ENCODE assay signal across 26 cellular contexts in genomic region chr1:200856716-200857352, GRCh38. TPM values are rescaled to one million over a fixed set of nuclear protein-coding genes. Genes with fewer than 3 reads are reported as not detected.
A peak's percentile ranks its signal among the peaks of the same experiment; 100 is the strongest.
DNase-seq lines count a peak whose midpoint lies in the region; ATAC-seq, FAIRE-seq and TF ChIP-seq lines count a peak whose summit lies in the region.
"Had no signal": no experiment of that assay in that cellular context is flagged by ENCODE, and none has a peak within 500 bp of the region (broad histone marks: within the 10 kb centered on the region; RNA-seq: fewer than 3 reads in every experiment).

No MANE protein-coding gene starts in this region.

- no peaks in the 10 kb centered on the region for H3K27me3 Mint-ChIP-seq in activated CD4-positive, alpha-beta T cell treated with anti-CD3 and anti-CD28 coated beads for 36 hours
- no peaks in the 10 kb centered on the region for H3K27me3 Mint-ChIP-seq in nephron (ENCODE audit: low read depth)
- H3K27me3 Mint-ChIP-seq: stimulated activated naive CD8-positive, alpha-beta T cell treated with anti-CD3 and anti-CD28 coated beads, Interleukin-15, Interleukin-2, amounts not matched to agents 100 ng/mL and 50 ng/mL, for 24 hours; T-cell had no signal

- H3K36me3 ChIP-seq in HEK293 (ENCODE audit: control insufficient read depth in 2 of 2, insufficient read depth in 1 of 2, low read length in 2 of 2): peaks cover 15 to 37% of the 10 kb centered on the region in 2 experiments
- no peaks in the 10 kb centered on the region for H3K36me3 ChIP-seq in prostate gland
- H3K36me3 ChIP-seq in pancreas: peaks cover 0 to 18% (median 0%) of the 10 kb centered on the region in 3 donors

- no peak overlapping the region for H3K4me3 ChIP-seq in HEK293 (ENCODE audit: low read depth, low read length)
- no peak overlapping the region for H3K4me3 ChIP-seq in cardiac fibroblast (replicated peaks in 1 of 2; ENCODE audit: low read depth in 2 of 2, low read length in 2 of 2)
- no peak overlapping the region for H3K4me3 ChIP-seq in prostate gland
- H3K4me3 ChIP-seq in pancreas: no peak overlapping the region
- H3K4me3 ChIP-seq: A549, HAP-1, vagina had no signal

- CTCF ChIA-PET in activated CD4-positive, alpha-beta T cell treated with anti-CD3 and anti-CD28 coated beads for 36 hours (lab: Charles Lee): interaction anchor here (0.6 to 1.1 kb wide), 3 partner anchors 9 to 170 kb away, joined by 3 read pairs; no protein-coding TSS in a partner anchor
- CTCF ChIA-PET in HEK293 (lab: Yijun Ruan, JAX): interaction anchor here (0.5 to 0.8 kb wide), 4 partner anchors 26 to 243 kb away, joined by 3 to 5 read pairs (median 4); no protein-coding TSS in a partner anchor

- H3K27me3 ChIP-seq in prostate gland (replicated peaks; ENCODE audit: insufficient read depth) (no peaks in the 10 kb centered on the region), pancreas (no peaks in the 10 kb centered on the region)
- H3K27me3 ChIP-seq: vagina had no signal

- FAIRE-seq in pancreas (lab: Jason Lieb, UNC): no peak
- FAIRE-seq: A549, GM19239 had no signal

- 80% methylated on average over 2 of the region's 2 CpGs for WGBS in prostate gland
- WGBS in pancreas, 2 donors: 88 to 96% methylated on average over 2 of the region's 2 CpGs

- H3K27ac Mint-ChIP-seq in activated CD4-positive, alpha-beta T cell treated with anti-CD3 and anti-CD28 coated beads for 36 hours: no peak overlapping the region
- H3K27ac Mint-ChIP-seq in nephron: peak overlapping the region; percentile 0 to 40 (median 15)
- H3K27ac Mint-ChIP-seq: CD8-positive, alpha-beta T cell; nephron progenitor cell; stimulated activated naive CD8-positive, alpha-beta T cell treated with anti-CD3 and anti-CD28 coated beads, Interleukin-15, Interleukin-2, amounts not matched to agents 100 ng/mL and 50 ng/mL, for 24 hours; T-cell had no signal

- H3K4me1 ChIP-seq in HEK293 (ENCODE audit: control insufficient read depth, insufficient read depth, low read length): peaks cover 12% of the 10 kb centered on the region
- no peaks in the 10 kb centered on the region for H3K4me1 ChIP-seq in prostate gland (replicated peaks)
- H3K4me1 ChIP-seq in pancreas: no peaks in the 10 kb centered on the region
- H3K4me1 ChIP-seq: A549, HAP-1, vagina had no signal

- H3K4me3 Mint-ChIP-seq in activated CD4-positive, alpha-beta T cell treated with anti-CD3 and anti-CD28 coated beads for 36 hours: no peak overlapping the region
- H3K4me3 Mint-ChIP-seq in nephron: no peak overlapping the region
- H3K4me3 Mint-ChIP-seq: CD8-positive, alpha-beta T cell; nephron progenitor cell; stimulated activated naive CD8-positive, alpha-beta T cell treated with anti-CD3 and anti-CD28 coated beads, Interleukin-15, Interleukin-2, amounts not matched to agents 100 ng/mL and 50 ng/mL, for 24 hours; T-cell had no signal

- intact Hi-C loops in activated CD4-positive, alpha-beta T cell treated with anti-CD3 and anti-CD28 coated beads for 36 hours (cut with DNase I, micrococcal nuclease): no loop called here
- intact Hi-C loops in prostate gland (cut with DNase I) (no loop called here), pancreas (cut with DNase I) (no loop called here)

- TF ChIP-seq CTCF in HEK293 (tag by site-specific recombination; IDR thresholded peaks at IDR 0.05) (no peak), cardiac fibroblast (IDR thresholded peaks at IDR 0.05; ENCODE audit: low read depth, low read length) (no peak), nephron (IDR thresholded peaks at IDR 0.05; ENCODE audit: unreplicated experiment in 3 of 3) (no peak), prostate gland (IDR thresholded peaks at IDR 0.05) (no peak), pancreas (IDR thresholded peaks at IDR 0.05) (no peak)

- no peak for TF ChIP-seq POLR2A in prostate gland (IDR thresholded peaks at IDR 0.05)

- peak overlapping the region; percentile 39; the same call in 1 of the 2 replicates for H3K27ac ChIP-seq in HEK293 (ENCODE audit: extremely low read depth, low read depth, low read length)
- H3K27ac ChIP-seq in prostate gland: no peak overlapping the region
- no peak overlapping the region for H3K27ac ChIP-seq in pancreas
- H3K27ac ChIP-seq: A549, RWPE1, vagina had no signal

- H3K9me3 ChIP-seq in HEK293 (ENCODE audit: control insufficient read depth, insufficient read depth, low read depth, low read length) (no peaks in the 10 kb centered on the region), prostate gland (no peaks in the 10 kb centered on the region), pancreas (no peaks in the 10 kb centered on the region)
- H3K9me3 ChIP-seq: A549, HAP-1, vagina had no signal

- H3K4me1 Mint-ChIP-seq in activated CD4-positive, alpha-beta T cell treated with anti-CD3 and anti-CD28 coated beads for 36 hours: peaks cover 7% of the 10 kb centered on the region
- peaks cover 13% of the 10 kb centered on the region for H3K4me1 Mint-ChIP-seq in nephron
- H3K4me1 Mint-ChIP-seq: nephron progenitor cell had no signal

- H3K36me3 Mint-ChIP-seq in activated CD4-positive, alpha-beta T cell treated with anti-CD3 and anti-CD28 coated beads for 36 hours (ENCODE audit: low read depth): peaks cover 13% of the 10 kb centered on the region
- H3K36me3 Mint-ChIP-seq in nephron (ENCODE audit: low read depth): peaks cover 40% of the 10 kb centered on the region

- H3K9me3 Mint-ChIP-seq in activated CD4-positive, alpha-beta T cell treated with anti-CD3 and anti-CD28 coated beads for 36 hours (ENCODE audit: low read depth): no peaks in the 10 kb centered on the region
- H3K9me3 Mint-ChIP-seq in nephron: no peaks in the 10 kb centered on the region
- H3K9me3 Mint-ChIP-seq: CD8-positive, alpha-beta T cell; nephron progenitor cell; stimulated activated naive CD8-positive, alpha-beta T cell treated with anti-CD3 and anti-CD28 coated beads, Interleukin-15, Interleukin-2, amounts not matched to agents 100 ng/mL and 50 ng/mL, for 24 hours; T-cell had no signal

- POLR2A ChIA-PET in activated CD4-positive, alpha-beta T cell treated with anti-CD3 and anti-CD28 coated beads for 36 hours (lab: Charles Lee): interaction anchor here (1.1 kb wide), 1 partner anchor 31 kb away, joined by 4 read pairs; no protein-coding TSS in a partner anchor
- POLR2A ChIA-PET in HEK293 (lab: Yijun Ruan, JAX): no interaction called here

- no peak for DNase-seq in activated CD4-positive, alpha-beta T cell treated with anti-CD3 and anti-CD28 coated beads for 36 hours
- DNase-seq in activated CD4-positive, alpha-beta T cell treated with anti-CD3 and anti-CD28 coated beads for 48 hours: no peak
- DNase-seq in cardiac fibroblast (ENCODE audit: low read depth in 2 of 2) (peak; percentile 78), prostate gland (ENCODE audit: low spot score) (no peak), pancreas (no peak)
- DNase-seq: activated CD8-positive, alpha-beta memory T cell treated with anti-CD3 and anti-CD28 coated beads for 24 hours; activated effector memory CD4-positive, alpha-beta T cell treated with Interleukin-2 at 50 U/mL for 16 hours; anterior cingulate cortex; CD8-positive, alpha-beta T cell; cortex of kidney; mesendoderm; NCI-H1694 treated with DMSO at 0.1 percent for 48 hours; nephron progenitor cell; NK-92 treated with Interleukin-12 subunit alpha and Interleukin-12 subunit beta, amount 100 ng/mL, for 24 hours; T-cell had no signal

- peak; percentile 78 for ATAC-seq in activated CD4-positive, alpha-beta T cell treated with anti-CD3 and anti-CD28 coated beads for 36 hours
- ATAC-seq in pancreas (no peak), GM21515 (IDR thresholded peaks at IDR 0.05; ENCODE audit: unreplicated experiment) (no peak)
- ATAC-seq: A549; CD8-positive, alpha-beta T cell; T-cell had no signal

TF ChIP-seq in HEK293, 187 proteins besides CTCF, POLR2A, EP300 and RAD21 (continues in another document):
- TF ChIP-seq PRDM6 (tag by site-specific recombination; IDR thresholded peaks at IDR 0.05) (peak; percentile 73), ATF2 (tag by site-specific recombination; IDR thresholded peaks at IDR 0.05; ENCODE audit: low read depth) (0 out of 2 replicates have a peak, but pooled peaks have one; percentile 27), ZNF174 (tag by site-specific recombination; IDR thresholded peaks at IDR 0.05) (no peak)

RNA-seq across cellular contexts. Expression of gene GPR25, which starts 15.9 kb away (rescaled TPM):
- not detected for total RNA-seq in activated CD4-positive, alpha-beta T cell treated with anti-CD3 and anti-CD28 coated beads for 36 hours
- total RNA-seq in prostate gland: 1 to 10 TPM in 1 of 2 donors, not detected in 1; 1.2 TPM
- total RNA-seq in pancreas: under 1 TPM in 1 of 6 donors, not detected in 5; 0.31 TPM
- not detected for polyA plus RNA-seq in pancreas
- total RNA-seq: epithelial cell of proximal tubule, pulmonary artery endothelial cell had no signal
- polyA plus RNA-seq: A549 had no signal

RNA-seq across cellular contexts. Expression of gene INAVA, which starts 37.9 kb away (rescaled TPM):
- not detected for total RNA-seq in activated CD4-positive, alpha-beta T cell treated with anti-CD3 and anti-CD28 coated beads for 36 hours
- total RNA-seq in prostate gland: 10 to 100 TPM in 1 of 2 donors, 1 to 10 TPM in 1; 7.4 to 27.1 TPM
- total RNA-seq in pancreas: 10 to 100 TPM in 4 of 6 donors, 1 to 10 TPM in 2; 5.0 to 26.6 (median 12.9) TPM
- 10 to 100 TPM; 13.1 to 17.8 TPM for polyA plus RNA-seq in pancreas
- total RNA-seq: CD8-positive, alpha-beta T cell; pulmonary artery endothelial cell had no signal

Comparison
In these comparisons a context has a peak if more than half of its experiments do, and no peak if none do; other contexts are left out.
1. DNase-seq: peak in cardiac fibroblast (2 of 2); none in activated CD4-positive, alpha-beta T cell treated with anti-CD3 and anti-CD28 coated beads for 36 hours (single experiment), activated CD4-positive, alpha-beta T cell treated with anti-CD3 and anti-CD28 coated beads for 48 hours (single experiment), prostate gland (single experiment) and pancreas (0 of 6).
2. RNA of gene INAVA, which starts 37.9 kb away (total RNA-seq): 7.4 to 27.1 TPM in prostate gland and 5.0 to 26.6 TPM in pancreas; not detected in activated CD4-positive, alpha-beta T cell treated with anti-CD3 and anti-CD28 coated beads for 36 hours; every median in the first group is over 4 times any median in the second.